ENCODE assay signal across 8 cellular contexts in genomic region chr17:83053021-83053778, GRCh38. TPM values are rescaled to one million over a fixed set of nuclear protein-coding genes. Genes with fewer than 3 reads are reported as not detected.
DNase-seq lines count a peak whose midpoint lies in the region; ATAC-seq and TF ChIP-seq lines count a peak whose summit lies in the region.
"Had no signal": no experiment of that assay in that cellular context is flagged by ENCODE, and none has a peak within 500 bp of the region (broad histone marks: within the 10 kb centered on the region; RNA-seq: fewer than 3 reads in every experiment).

No MANE protein-coding gene starts in this region.

- H3K36me3 Mint-ChIP-seq in activated naive CD8-positive, alpha-beta T cell treated with anti-CD3 and anti-CD28 coated beads, Interleukin-2, amount 50 U/mL, for 24 hours (ENCODE audit: low read depth), result peaks cover 2% of the 10 kb centered on the region

- no peak for ATAC-seq in activated naive CD8-positive, alpha-beta T cell treated with anti-CD3 and anti-CD28 coated beads, Interleukin-2, amount 50 U/mL, for 24 hours
- ATAC-seq in HG03045 (IDR thresholded peaks at IDR 0.05; ENCODE audit: unreplicated experiment) (no peak), GM18909 (IDR thresholded peaks at IDR 0.05; ENCODE audit: poor library complexity, unreplicated experiment) (no peak)

- H3K9me3 Mint-ChIP-seq in activated naive CD8-positive, alpha-beta T cell treated with anti-CD3 and anti-CD28 coated beads, Interleukin-2, amount 50 U/mL, for 24 hours, result no peaks in the 10 kb centered on the region

- H3K9me3 ChIP-seq in liver (ENCODE audit: control insufficient read depth in 4 of 4, low read length in 3 of 4) (no peaks in the 10 kb centered on the region), stomach (no peaks in the 10 kb centered on the region)

- H3K27ac ChIP-seq in HL-60 (replicated peaks) (peak overlapping the region; percentile 79), liver (ENCODE audit: low read depth in 1 of 2, low read length in 2 of 2) (peak overlapping the region; percentile 65 to 77), stomach (peak overlapping the region; percentile 76 to 97 (median 91))

- peak overlapping the region in 1 of 2 donors; percentile 52 for H3K9ac ChIP-seq in liver (ENCODE audit: low read depth in 1 of 2, low read length in 2 of 2)

- H3K4me1 ChIP-seq in liver (ENCODE audit: control insufficient read depth in 4 of 4, insufficient read depth in 4 of 4, low read length in 3 of 4) (peaks cover 0 to 7% (median 5%) of the 10 kb centered on the region in 4 donors), stomach (peaks cover 19 to 57% (median 41%) of the 10 kb centered on the region in 4 donors)

- WGBS in liver, result 79% methylated on average over 16 of the region's 16 CpGs
- WGBS in stomach, 5 donors, result 48 to 56% (median 49%) methylated on average over 6 to 16 of the region's 16 CpGs

- DNase-seq in HL-60 (ENCODE audit: low read depth in 1 of 2, low spot score in 1 of 2) (no peak), stomach (peak; percentile 28)
- DNase-seq in activated naive CD8-positive, alpha-beta T cell treated with anti-CD3 and anti-CD28 coated beads, Interleukin-2, amount 50 U/mL, for 24 hours, result no peak
- no peak for DNase-seq in activated CD4-positive, alpha-beta T cell treated with anti-CD3 and anti-CD28 coated beads for 48 hours
- DNase-seq: activated gamma-delta T cell had no signal

- peaks cover 42% of the 10 kb centered on the region for H3K4me1 Mint-ChIP-seq in activated naive CD8-positive, alpha-beta T cell treated with anti-CD3 and anti-CD28 coated beads, Interleukin-2, amount 50 U/mL, for 24 hours

- no peak for TF ChIP-seq POLR2A in stomach (IDR thresholded peaks at IDR 0.05)

- peak overlapping the region; percentile 79 for H3K27ac Mint-ChIP-seq in activated naive CD8-positive, alpha-beta T cell treated with anti-CD3 and anti-CD28 coated beads, Interleukin-2, amount 50 U/mL, for 24 hours

- no peak for TF ChIP-seq RAD21 in liver (IDR thresholded peaks at IDR 0.05)

- H3K4me3 ChIP-seq in HL-60 (replicated peaks; ENCODE audit: insufficient read depth, low read length) (no peak overlapping the region), liver (ENCODE audit: low read depth in 1 of 3, low read length in 3 of 3) (no peak overlapping the region), stomach (no peak overlapping the region)

- H3K27me3 ChIP-seq in HL-60 (ENCODE audit: insufficient read depth, poor library complexity, severe bottlenecking) (no peaks in the 10 kb centered on the region), liver (ENCODE audit: control insufficient read depth in 4 of 4, insufficient read depth in 4 of 4, low read length in 3 of 4) (no peaks in the 10 kb centered on the region), stomach (no peaks in the 10 kb centered on the region)

- no peaks in the 10 kb centered on the region for H3K27me3 Mint-ChIP-seq in activated naive CD8-positive, alpha-beta T cell treated with anti-CD3 and anti-CD28 coated beads, Interleukin-2, amount 50 U/mL, for 24 hours

- intact Hi-C loops in stomach (cut with DNase I; ENCODE audit: low total_unique reads), result no loop called here

- TF ChIP-seq EP300 in stomach (IDR thresholded peaks at IDR 0.05), result no peak

- H3K36me3 ChIP-seq in liver (ENCODE audit: control insufficient read depth in 4 of 4, insufficient read depth in 3 of 4, low read depth in 1 of 4, low read length in 3 of 4) (no peaks in the 10 kb centered on the region), stomach (no peaks in the 10 kb centered on the region)

- TF ChIP-seq CTCF in HL-60 (IDR thresholded peaks at IDR 0.05; ENCODE audit: insufficient read depth, low read length) (no peak), liver (IDR thresholded peaks at IDR 0.05; ENCODE audit: low read depth, low read length, missing input control) (no peak), stomach (IDR thresholded peaks at IDR 0.05) (no peak)

- peak overlapping the region; percentile 63 for H3K4me3 Mint-ChIP-seq in activated naive CD8-positive, alpha-beta T cell treated with anti-CD3 and anti-CD28 coated beads, Interleukin-2, amount 50 U/mL, for 24 hours

TF ChIP-seq in liver, 16 proteins besides CTCF, POLR2A, EP300 and RAD21:
- TF ChIP-seq RXRA (IDR thresholded peaks at IDR 0.05) (peak; percentile 66 to 83), JUND (IDR thresholded peaks at IDR 0.05) (no peak), NR2F2 (IDR thresholded peaks at IDR 0.05) (peak; percentile 62)
TF ChIP-seq in liver: peak in this region for 2.

RNA-seq across cellular contexts. Expression of gene METRNL, which starts 26.2 kb away (rescaled TPM):
- total RNA-seq in liver (1 to 10 TPM; 8.5 to 8.7 TPM), stomach (100 to 1,000 TPM in 2 of 5 donors, 10 to 100 TPM in 3; 25.7 to 452 (median 55.4) TPM)
- polyA plus RNA-seq in liver (1 to 10 TPM in 1 of 2 donors, under 1 TPM in 1; 0.67 to 9.0 TPM), stomach (10 to 100 TPM; 29.3 to 49.1 (median 35.9) TPM)
